Comparison of ENCODE assay signal across 1 cellular context in genomic region chr17:4381690-4382671, GRCh38.
TF ChIP-seq lines count a peak whose summit lies in the region.

No MANE protein-coding gene starts in this region.

TF ChIP-seq in WTC11, 78 proteins besides CTCF, POLR2A, EP300 and RAD21:
- TF ChIP-seq ZNF512 (CRISPR knock-in tag; IDR thresholded peaks at IDR 0.05; ENCODE audit: borderline replicate concordance) (no peak), ZNF121 (CRISPR knock-in tag; IDR thresholded peaks at IDR 0.05) (peak; percentile 96), OVOL2 (CRISPR knock-in tag; IDR thresholded peaks at IDR 0.05; ENCODE audit: borderline replicate concordance) (no peak), FOXK1 (CRISPR knock-in tag; IDR thresholded peaks at IDR 0.05) (no peak)
